In genomic region chrX:56963377-56963776, GRCh38 we compare ENCODE assay signal across 16 cellular contexts. TPM values are rescaled to one million over a fixed set of nuclear protein-coding genes. Genes with fewer than 3 reads are reported as not detected.
DNase-seq lines count a peak whose midpoint lies in the region; ATAC-seq and TF ChIP-seq lines count a peak whose summit lies in the region.
"Had no signal": no experiment of that assay in that cellular context is flagged by ENCODE, and none has a peak within 500 bp of the region (broad histone marks: within the 10 kb centered on the region; RNA-seq: fewer than 3 reads in every experiment).

No MANE protein-coding gene starts in this region.

- H3K9me3 ChIP-seq in CD4-positive, alpha-beta T cell (ENCODE audit: control insufficient read depth, low read length), result no peaks in the 10 kb centered on the region
- no peaks in the 10 kb centered on the region for H3K9me3 ChIP-seq in CD4-positive, alpha-beta memory T cell (ENCODE audit: control insufficient read depth in 1 of 2, low read length in 2 of 2)
- H3K9me3 ChIP-seq: A549, BE2C had no signal

- peaks cover 7% of the 10 kb centered on the region for H3K4me1 ChIP-seq in CD4-positive, alpha-beta memory T cell (ENCODE audit: insufficient read depth, low read length)
- H3K4me1 ChIP-seq: A549, BE2C had no signal

- ATAC-seq in CD4-positive, alpha-beta T cell (ENCODE audit: poor library complexity), result peak; percentile 51
- no peak for ATAC-seq in HG03175 (IDR thresholded peaks at IDR 0.05; ENCODE audit: unreplicated experiment)
- ATAC-seq: A549, GM12878, GM23338 had no signal

- peak overlapping the region; percentile 77 for H3K27ac Mint-ChIP-seq in CD4-positive, alpha-beta T cell
- H3K27ac Mint-ChIP-seq in CD4-positive, alpha-beta memory T cell, result peak overlapping the region in 3 of 7 donors; percentile 2 to 88 (median 2)
- peak overlapping the region in 2 of 6 donors; percentile 9 to 74 for H3K27ac Mint-ChIP-seq in immature natural killer cell
- H3K27ac Mint-ChIP-seq in endothelial cell (ENCODE audit: unreplicated experiment), result no peak overlapping the region
- H3K27ac Mint-ChIP-seq: GM23338, IgD-negative memory B cell had no signal

- POLR2A ChIA-PET in CD4-positive, alpha-beta T cell (lab: Charles Lee), result no interaction called here
- POLR2A ChIA-PET in CD4-positive, alpha-beta memory T cell (lab: Charles Lee; ENCODE audit: partially characterized antibody), result no interaction called here

- H3K4me1 Mint-ChIP-seq in CD4-positive, alpha-beta T cell (ENCODE audit: low read depth), result peaks cover 17% of the 10 kb centered on the region
- H3K4me1 Mint-ChIP-seq in CD4-positive, alpha-beta memory T cell, result peaks cover 5 to 18% (median 6%) of the 10 kb centered on the region in 4 donors
- H3K4me1 Mint-ChIP-seq in immature natural killer cell, result peaks cover 4 to 10% of the 10 kb centered on the region in 2 donors
- no peaks in the 10 kb centered on the region for H3K4me1 Mint-ChIP-seq in endothelial cell (ENCODE audit: unreplicated experiment)
- H3K4me1 Mint-ChIP-seq: GM23338, IgD-negative memory B cell had no signal

- peaks cover 25% of the 10 kb centered on the region for H3K36me3 Mint-ChIP-seq in CD4-positive, alpha-beta T cell (ENCODE audit: low read depth)
- peaks cover 6% of the 10 kb centered on the region in 2 donors for H3K36me3 Mint-ChIP-seq in CD4-positive, alpha-beta memory T cell
- H3K36me3 Mint-ChIP-seq in immature natural killer cell, result no peaks in the 10 kb centered on the region
- H3K36me3 Mint-ChIP-seq in endothelial cell (ENCODE audit: low read depth, unreplicated experiment), result peaks cover 3% of the 10 kb centered on the region

- intact Hi-C loops in CD4-positive, alpha-beta T cell (cut with DNase I, micrococcal nuclease), result no loop called here
- intact Hi-C loops in CD4-positive, alpha-beta memory T cell (cut with micrococcal nuclease), result no loop called here

- no peak overlapping the region for H3K27ac ChIP-seq in CD4-positive, alpha-beta T cell (ENCODE audit: low read depth, low read length)
- H3K27ac ChIP-seq in CD4-positive, alpha-beta memory T cell (ENCODE audit: low read depth, low read length), result no peak overlapping the region
- H3K27ac ChIP-seq: A549, C4-2B had no signal

- no peaks in the 10 kb centered on the region for H3K27me3 Mint-ChIP-seq in CD4-positive, alpha-beta T cell
- H3K27me3 Mint-ChIP-seq in CD4-positive, alpha-beta memory T cell, result no peaks in the 10 kb centered on the region
- H3K27me3 Mint-ChIP-seq in immature natural killer cell (ENCODE audit: low read depth in 3 of 3) (peaks cover 0 to 9% (median 5%) of the 10 kb centered on the region in 3 donors), endothelial cell (ENCODE audit: unreplicated experiment) (no peaks in the 10 kb centered on the region)

- no peaks in the 10 kb centered on the region for H3K36me3 ChIP-seq in CD4-positive, alpha-beta memory T cell (ENCODE audit: insufficient read depth, low read length)
- H3K36me3 ChIP-seq: BE2C had no signal

- no peak overlapping the region for H3K4me3 Mint-ChIP-seq in CD4-positive, alpha-beta T cell
- H3K4me3 Mint-ChIP-seq in CD4-positive, alpha-beta memory T cell, result peak overlapping the region in 2 of 8 donors; percentile 4 to 60
- H3K4me3 Mint-ChIP-seq in immature natural killer cell (no peak overlapping the region), endothelial cell (ENCODE audit: unreplicated experiment) (no peak overlapping the region)
- H3K4me3 Mint-ChIP-seq: GM23338, IgD-negative memory B cell had no signal

- peak in 1 of 10 experiments; percentile 15 for DNase-seq in CD4-positive, alpha-beta T cell
- peak in 4 of 5 donors; percentile 27 to 47 (median 35) for DNase-seq in CD4-positive, alpha-beta memory T cell
- DNase-seq in SK-MEL-5 (ENCODE audit: low read depth, low spot score), result peak; percentile 36
- peak in 2 of 3 donors; percentile 5 to 6 for DNase-seq in immature natural killer cell
- DNase-seq in Kasumi-1 (lab: John Stamatoyannopoulos, UW), result no peak
- DNase-seq in endothelial cell (ENCODE audit: low spot score), result no peak
- DNase-seq: BE2C, Calu3, DMS 273 treated with DMSO at 0.1 percent for 48 hours, H7 had no signal

- no peak for TF ChIP-seq CTCF in CD4-positive, alpha-beta T cell (IDR thresholded peaks at IDR 0.05)
- TF ChIP-seq CTCF in endothelial cell (IDR thresholded peaks at IDR 0.05; ENCODE audit: unreplicated experiment), result no peak

- no peaks in the 10 kb centered on the region for H3K27me3 ChIP-seq in CD4-positive, alpha-beta T cell (ENCODE audit: control insufficient read depth, insufficient read depth, low read length)
- H3K27me3 ChIP-seq in CD4-positive, alpha-beta memory T cell (ENCODE audit: insufficient read depth, low read length), result no peaks in the 10 kb centered on the region
- H3K27me3 ChIP-seq: BE2C had no signal

- CTCF ChIA-PET in CD4-positive, alpha-beta T cell (lab: Charles Lee), result no interaction called here
- CTCF ChIA-PET in CD4-positive, alpha-beta memory T cell (lab: Charles Lee; ENCODE audit: partially characterized antibody), result no interaction called here

- no peaks in the 10 kb centered on the region for H3K9me3 Mint-ChIP-seq in CD4-positive, alpha-beta T cell
- peaks cover 0 to 4% (median 0%) of the 10 kb centered on the region in 8 donors for H3K9me3 Mint-ChIP-seq in CD4-positive, alpha-beta memory T cell
- H3K9me3 Mint-ChIP-seq in immature natural killer cell, result no peaks in the 10 kb centered on the region
- H3K9me3 Mint-ChIP-seq in endothelial cell (ENCODE audit: unreplicated experiment), result no peaks in the 10 kb centered on the region

- H3K4me3 ChIP-seq in CD4-positive, alpha-beta memory T cell (ENCODE audit: low read length in 2 of 2), result no peak overlapping the region
- H3K4me3 ChIP-seq: A549, GM12878, GM23338 had no signal

- in situ Hi-C loops in SK-MEL-5 (cut with HindIII; ENCODE audit: low pct_unique_long_range_greater_than_20kb, low sequenced_read_pairs), result no loop called here

RNA-seq across cellular contexts. Expression of gene SPIN3, which starts 32.0 kb away (rescaled TPM):
- total RNA-seq in CD4-positive, alpha-beta T cell, result 1 to 10 TPM; 6.8 to 8.8 TPM
- 10 to 100 TPM; 22.7 to 23.1 TPM for total RNA-seq in CD4-positive, alpha-beta memory T cell
- polyA plus RNA-seq in CD4-positive, alpha-beta memory T cell, result 1 to 10 TPM; 4.0 to 9.2 TPM
- 14.5 and 15.4 TPM in 2 replicates for total RNA-seq in SK-MEL-5 (2014; rRNA removed; shearing (Covaris generic))
- polyA plus RNA-seq in SK-MEL-5 (2015; cell fraction: cytosol; rRNA removed), result 13.1 and 13.8 TPM in 2 replicates
- polyA plus RNA-seq in SK-MEL-5 (2015; cell fraction: nucleus; rRNA removed), result 113 and 143 TPM in 2 replicates
- polyA plus RNA-seq in immature natural killer cell, result 1 to 10 TPM; 1.9 to 4.6 (median 4.0) TPM
- 7.9 TPM for total RNA-seq in endothelial cell (ENCODE audit: unreplicated experiment)

Comparison
In these comparisons a context has a peak if more than half of its experiments do, and no peak if none do; other contexts are left out.
1. DNase-seq: peak in CD4-positive, alpha-beta memory T cell (4 of 5), SK-MEL-5 (single experiment) and immature natural killer cell (2 of 3); none in Kasumi-1 (0 of 2) and endothelial cell (single experiment).